2 cellular contexts compared by ENCODE assay signal in the genomic region with DNA sequence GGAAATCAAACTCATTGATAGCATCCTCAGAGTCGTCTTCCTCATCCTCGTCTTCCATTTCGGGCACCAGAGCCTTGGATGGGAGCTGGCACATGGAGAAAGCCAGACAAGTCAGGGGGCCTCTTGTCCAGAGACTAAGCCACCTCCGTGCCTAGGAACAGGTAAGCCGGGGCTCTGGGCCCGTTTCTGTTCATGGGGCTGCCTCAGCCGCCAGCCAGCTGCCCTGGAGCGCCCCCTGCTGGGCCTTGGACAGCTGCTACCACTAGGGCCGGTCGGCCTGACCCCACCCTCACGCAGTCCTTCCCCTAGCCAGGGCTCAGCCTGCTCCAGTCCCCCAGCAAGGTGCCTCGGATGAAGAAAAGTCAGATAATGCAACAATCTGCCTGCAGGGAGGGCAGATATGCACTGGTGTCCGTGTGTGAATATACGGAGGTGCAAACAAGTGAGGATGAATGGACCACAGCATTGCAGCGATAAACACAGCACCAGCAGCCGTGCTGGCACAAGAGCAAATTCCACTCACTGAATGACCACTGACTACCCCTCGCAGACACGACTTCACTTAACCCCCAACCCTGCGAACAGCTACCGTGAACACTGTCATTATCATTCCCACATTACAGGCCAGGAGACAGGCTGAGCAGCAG.
TF ChIP-seq lines count a peak whose summit lies in the region.

No MANE protein-coding gene starts in this region.

TF ChIP-seq in HCT116, 20 proteins besides CTCF, POLR2A, EP300 and RAD21:
- TF ChIP-seq, protein P1, sequence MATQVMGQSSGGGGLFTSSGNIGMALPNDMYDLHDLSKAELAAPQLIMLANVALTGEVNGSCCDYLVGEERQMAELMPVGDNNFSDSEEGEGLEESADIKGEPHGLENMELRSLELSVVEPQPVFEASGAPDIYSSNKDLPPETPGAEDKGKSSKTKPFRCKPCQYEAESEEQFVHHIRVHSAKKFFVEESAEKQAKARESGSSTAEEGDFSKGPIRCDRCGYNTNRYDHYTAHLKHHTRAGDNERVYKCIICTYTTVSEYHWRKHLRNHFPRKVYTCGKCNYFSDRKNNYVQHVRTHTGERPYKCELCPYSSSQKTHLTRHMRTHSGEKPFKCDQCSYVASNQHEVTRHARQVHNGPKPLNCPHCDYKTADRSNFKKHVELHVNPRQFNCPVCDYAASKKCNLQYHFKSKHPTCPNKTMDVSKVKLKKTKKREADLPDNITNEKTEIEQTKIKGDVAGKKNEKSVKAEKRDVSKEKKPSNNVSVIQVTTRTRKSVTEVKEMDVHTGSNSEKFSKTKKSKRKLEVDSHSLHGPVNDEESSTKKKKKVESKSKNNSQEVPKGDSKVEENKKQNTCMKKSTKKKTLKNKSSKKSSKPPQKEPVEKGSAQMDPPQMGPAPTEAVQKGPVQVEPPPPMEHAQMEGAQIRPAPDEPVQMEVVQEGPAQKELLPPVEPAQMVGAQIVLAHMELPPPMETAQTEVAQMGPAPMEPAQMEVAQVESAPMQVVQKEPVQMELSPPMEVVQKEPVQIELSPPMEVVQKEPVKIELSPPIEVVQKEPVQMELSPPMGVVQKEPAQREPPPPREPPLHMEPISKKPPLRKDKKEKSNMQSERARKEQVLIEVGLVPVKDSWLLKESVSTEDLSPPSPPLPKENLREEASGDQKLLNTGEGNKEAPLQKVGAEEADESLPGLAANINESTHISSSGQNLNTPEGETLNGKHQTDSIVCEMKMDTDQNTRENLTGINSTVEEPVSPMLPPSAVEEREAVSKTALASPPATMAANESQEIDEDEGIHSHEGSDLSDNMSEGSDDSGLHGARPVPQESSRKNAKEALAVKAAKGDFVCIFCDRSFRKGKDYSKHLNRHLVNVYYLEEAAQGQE (IDR thresholded peaks at IDR 0.05; ENCODE audit: low read depth) = no peak

TF ChIP-seq in SK-N-SH treated with all-trans-retinoic acid at 6 μM for 48 hours, 23 proteins besides CTCF, POLR2A, EP300 and RAD21 (continued from another document):
- TF ChIP-seq CREB5 (CRISPR knock-in tag; IDR thresholded peaks at IDR 0.05; ENCODE audit: low read depth) (no peak), POU6F1 (CRISPR knock-in tag; IDR thresholded peaks at IDR 0.05; ENCODE audit: borderline replicate concordance, low read depth) (no peak), TSHZ2 (CRISPR knock-in tag; IDR thresholded peaks at IDR 0.05) (no peak), BACH2 (CRISPR knock-in tag; IDR thresholded peaks at IDR 0.05; ENCODE audit: borderline replicate concordance) (no peak), PPARA (CRISPR knock-in tag; IDR thresholded peaks at IDR 0.05; ENCODE audit: borderline replicate concordance) (no peak), GLIS3 (CRISPR knock-in tag; IDR thresholded peaks at IDR 0.05) (no peak), SNAI2 (CRISPR knock-in tag; IDR thresholded peaks at IDR 0.05) (no peak), ZNF8 (CRISPR knock-in tag; IDR thresholded peaks at IDR 0.05) (no peak), ZC3H10 (CRISPR knock-in tag; IDR thresholded peaks at IDR 0.05) (no peak), ZFP30 (CRISPR knock-in tag; IDR thresholded peaks at IDR 0.05) (no peak), TOX (CRISPR knock-in tag; IDR thresholded peaks at IDR 0.05; ENCODE audit: borderline replicate concordance) (no peak), TCF4 (CRISPR knock-in tag; IDR thresholded peaks at IDR 0.05; ENCODE audit: borderline replicate concordance) (no peak)
- TF ChIP-seq, protein P2, sequence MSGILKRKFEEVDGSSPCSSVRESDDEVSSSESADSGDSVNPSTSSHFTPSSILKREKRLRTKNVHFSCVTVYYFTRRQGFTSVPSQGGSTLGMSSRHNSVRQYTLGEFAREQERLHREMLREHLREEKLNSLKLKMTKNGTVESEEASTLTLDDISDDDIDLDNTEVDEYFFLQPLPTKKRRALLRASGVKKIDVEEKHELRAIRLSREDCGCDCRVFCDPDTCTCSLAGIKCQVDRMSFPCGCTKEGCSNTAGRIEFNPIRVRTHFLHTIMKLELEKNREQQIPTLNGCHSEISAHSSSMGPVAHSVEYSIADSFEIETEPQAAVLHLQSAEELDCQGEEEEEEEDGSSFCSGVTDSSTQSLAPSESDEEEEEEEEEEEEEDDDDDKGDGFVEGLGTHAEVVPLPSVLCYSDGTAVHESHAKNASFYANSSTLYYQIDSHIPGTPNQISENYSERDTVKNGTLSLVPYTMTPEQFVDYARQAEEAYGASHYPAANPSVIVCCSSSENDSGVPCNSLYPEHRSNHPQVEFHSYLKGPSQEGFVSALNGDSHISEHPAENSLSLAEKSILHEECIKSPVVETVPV (CRISPR knock-in tag; IDR thresholded peaks at IDR 0.05) = no peak
TF ChIP-seq in SK-N-SH treated with all-trans-retinoic acid at 6 μM for 48 hours: peak in this region for 0.
